In the genomic region with DNA sequence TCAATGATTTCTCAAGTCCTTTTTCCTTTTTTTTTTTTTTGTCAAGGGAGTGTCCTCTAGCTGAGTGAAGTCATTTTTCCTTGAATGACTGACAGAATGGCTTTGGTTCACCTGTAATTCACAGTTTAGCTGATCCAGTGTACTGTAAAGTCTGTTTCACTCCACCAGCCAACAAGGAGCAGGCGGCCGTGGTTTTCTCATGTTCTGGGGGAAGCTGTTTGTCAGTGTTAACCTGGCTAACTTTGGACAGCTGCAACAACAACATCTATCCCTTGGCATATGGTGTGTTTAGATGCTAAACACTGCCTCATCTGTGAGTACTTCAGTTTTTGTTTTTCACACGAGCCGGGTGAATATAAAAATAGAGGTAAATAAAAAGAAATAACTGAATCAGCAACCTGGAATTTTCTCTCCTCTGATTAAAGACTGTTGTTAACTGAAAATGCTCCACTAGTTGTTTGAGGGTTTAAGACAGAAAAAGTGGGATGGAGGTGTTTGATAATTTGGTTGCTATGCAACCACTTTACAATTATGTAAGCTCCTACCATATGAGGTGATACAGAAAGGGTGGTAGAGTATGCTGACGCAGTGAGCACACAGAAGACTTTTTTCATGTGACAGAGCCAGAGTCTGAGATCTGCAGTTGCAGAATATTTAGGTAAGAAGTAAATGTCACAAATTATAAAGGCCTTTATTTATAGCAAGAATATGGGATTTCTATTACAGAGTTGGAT, we compare ENCODE assay signal across 2 cellular contexts.
TF ChIP-seq lines count a peak whose summit lies in the region.

No MANE protein-coding gene starts in this region.

TF ChIP-seq in K562, 482 proteins besides CTCF, POLR2A, EP300 and RAD21:
- TF ChIP-seq ZSCAN29 (IDR thresholded peaks at IDR 0.05) (no peak), RFX1 (IDR thresholded peaks at IDR 0.05) (peak; percentile 38; the same call in 1 of the 2 replicates)
- TF ChIP-seq, protein P1, sequence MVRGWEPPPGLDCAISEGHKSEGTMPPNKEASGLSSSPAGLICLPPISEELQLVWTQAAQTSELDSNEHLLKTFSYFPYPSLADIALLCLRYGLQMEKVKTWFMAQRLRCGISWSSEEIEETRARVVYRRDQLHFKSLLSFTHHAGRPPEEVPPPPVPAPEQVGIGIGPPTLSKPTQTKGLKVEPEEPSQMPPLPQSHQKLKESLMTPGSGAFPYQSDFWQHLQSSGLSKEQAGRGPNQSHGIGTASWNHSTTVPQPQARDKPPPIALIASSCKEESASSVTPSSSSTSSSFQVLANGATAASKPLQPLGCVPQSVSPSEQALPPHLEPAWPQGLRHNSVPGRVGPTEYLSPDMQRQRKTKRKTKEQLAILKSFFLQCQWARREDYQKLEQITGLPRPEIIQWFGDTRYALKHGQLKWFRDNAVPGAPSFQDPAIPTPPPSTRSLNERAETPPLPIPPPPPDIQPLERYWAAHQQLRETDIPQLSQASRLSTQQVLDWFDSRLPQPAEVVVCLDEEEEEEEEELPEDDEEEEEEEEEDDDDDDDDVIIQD (CRISPR knock-in tag; IDR thresholded peaks at IDR 0.05): no peak

TF ChIP-seq in WTC11, 78 proteins besides CTCF, POLR2A, EP300 and RAD21:
- TF ChIP-seq, protein P2, sequence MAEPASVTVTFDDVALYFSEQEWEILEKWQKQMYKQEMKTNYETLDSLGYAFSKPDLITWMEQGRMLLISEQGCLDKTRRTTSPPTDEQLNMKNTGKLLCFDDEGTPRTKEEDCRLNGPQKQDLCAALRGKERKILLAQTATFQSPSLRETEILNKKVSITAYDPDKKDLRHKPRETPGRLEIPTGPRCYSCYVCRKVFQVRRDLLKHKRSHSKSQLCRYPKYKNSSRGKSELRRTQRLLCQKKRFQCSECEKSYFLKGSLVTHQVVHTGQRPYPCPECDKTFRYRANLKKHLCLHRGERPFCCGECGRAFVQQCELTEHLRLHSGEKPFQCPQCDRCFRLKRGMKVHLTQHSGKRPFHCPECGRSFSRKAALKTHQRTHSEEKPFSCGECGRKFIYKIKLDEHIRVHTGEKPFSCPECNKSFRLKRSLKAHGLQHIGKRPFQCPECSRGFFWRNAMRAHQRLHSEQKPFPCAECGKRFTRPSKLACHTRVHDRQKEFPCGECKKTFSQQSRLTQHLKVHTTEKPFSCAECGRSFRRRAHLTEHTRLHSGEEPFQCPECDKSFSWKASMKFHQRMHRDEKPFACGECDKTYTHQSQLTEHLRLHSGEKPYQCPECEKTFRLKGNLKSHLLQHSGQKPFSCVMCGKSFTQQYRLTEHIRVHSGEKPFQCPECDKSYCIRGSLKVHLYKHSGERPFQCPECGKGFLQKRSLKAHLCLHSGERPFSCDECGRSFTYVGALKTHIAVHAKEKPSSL (CRISPR knock-in tag; conservative IDR thresholded peaks at IDR 0.05): no peak
- TF ChIP-seq SMAD3 (CRISPR knock-in tag; IDR thresholded peaks at IDR 0.05; ENCODE audit: borderline replicate concordance) (no peak), JUN (CRISPR knock-in tag; IDR thresholded peaks at IDR 0.05) (no peak), ZNF121 (CRISPR knock-in tag; IDR thresholded peaks at IDR 0.05) (no peak), TP53 (CRISPR knock-in tag; IDR thresholded peaks at IDR 0.05) (no peak), CREM (CRISPR knock-in tag; IDR thresholded peaks at IDR 0.05) (no peak), CBFB (CRISPR knock-in tag; IDR thresholded peaks at IDR 0.05; ENCODE audit: low read depth) (no peak), SMAD4 (CRISPR knock-in tag; IDR thresholded peaks at IDR 0.05) (no peak), GABPB1 (CRISPR knock-in tag; IDR thresholded peaks at IDR 0.05) (no peak), FOXK1 (CRISPR knock-in tag; IDR thresholded peaks at IDR 0.05) (no peak), NR2C2 (CRISPR knock-in tag; IDR thresholded peaks at IDR 0.05) (no peak)
- TF ChIP-seq, protein P3, sequence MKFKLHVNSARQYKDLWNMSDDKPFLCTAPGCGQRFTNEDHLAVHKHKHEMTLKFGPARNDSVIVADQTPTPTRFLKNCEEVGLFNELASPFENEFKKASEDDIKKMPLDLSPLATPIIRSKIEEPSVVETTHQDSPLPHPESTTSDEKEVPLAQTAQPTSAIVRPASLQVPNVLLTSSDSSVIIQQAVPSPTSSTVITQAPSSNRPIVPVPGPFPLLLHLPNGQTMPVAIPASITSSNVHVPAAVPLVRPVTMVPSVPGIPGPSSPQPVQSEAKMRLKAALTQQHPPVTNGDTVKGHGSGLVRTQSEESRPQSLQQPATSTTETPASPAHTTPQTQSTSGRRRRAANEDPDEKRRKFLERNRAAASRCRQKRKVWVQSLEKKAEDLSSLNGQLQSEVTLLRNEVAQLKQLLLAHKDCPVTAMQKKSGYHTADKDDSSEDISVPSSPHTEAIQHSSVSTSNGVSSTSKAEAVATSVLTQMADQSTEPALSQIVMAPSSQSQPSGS (CRISPR knock-in tag; IDR thresholded peaks at IDR 0.05; ENCODE audit: borderline replicate concordance, low read depth): no peak
- TF ChIP-seq, protein P4, sequence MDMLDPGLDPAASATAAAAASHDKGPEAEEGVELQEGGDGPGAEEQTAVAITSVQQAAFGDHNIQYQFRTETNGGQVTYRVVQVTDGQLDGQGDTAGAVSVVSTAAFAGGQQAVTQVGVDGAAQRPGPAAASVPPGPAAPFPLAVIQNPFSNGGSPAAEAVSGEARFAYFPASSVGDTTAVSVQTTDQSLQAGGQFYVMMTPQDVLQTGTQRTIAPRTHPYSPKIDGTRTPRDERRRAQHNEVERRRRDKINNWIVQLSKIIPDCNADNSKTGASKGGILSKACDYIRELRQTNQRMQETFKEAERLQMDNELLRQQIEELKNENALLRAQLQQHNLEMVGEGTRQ (CRISPR knock-in tag; IDR thresholded peaks at IDR 0.05): no peak
- TF ChIP-seq, protein P5, sequence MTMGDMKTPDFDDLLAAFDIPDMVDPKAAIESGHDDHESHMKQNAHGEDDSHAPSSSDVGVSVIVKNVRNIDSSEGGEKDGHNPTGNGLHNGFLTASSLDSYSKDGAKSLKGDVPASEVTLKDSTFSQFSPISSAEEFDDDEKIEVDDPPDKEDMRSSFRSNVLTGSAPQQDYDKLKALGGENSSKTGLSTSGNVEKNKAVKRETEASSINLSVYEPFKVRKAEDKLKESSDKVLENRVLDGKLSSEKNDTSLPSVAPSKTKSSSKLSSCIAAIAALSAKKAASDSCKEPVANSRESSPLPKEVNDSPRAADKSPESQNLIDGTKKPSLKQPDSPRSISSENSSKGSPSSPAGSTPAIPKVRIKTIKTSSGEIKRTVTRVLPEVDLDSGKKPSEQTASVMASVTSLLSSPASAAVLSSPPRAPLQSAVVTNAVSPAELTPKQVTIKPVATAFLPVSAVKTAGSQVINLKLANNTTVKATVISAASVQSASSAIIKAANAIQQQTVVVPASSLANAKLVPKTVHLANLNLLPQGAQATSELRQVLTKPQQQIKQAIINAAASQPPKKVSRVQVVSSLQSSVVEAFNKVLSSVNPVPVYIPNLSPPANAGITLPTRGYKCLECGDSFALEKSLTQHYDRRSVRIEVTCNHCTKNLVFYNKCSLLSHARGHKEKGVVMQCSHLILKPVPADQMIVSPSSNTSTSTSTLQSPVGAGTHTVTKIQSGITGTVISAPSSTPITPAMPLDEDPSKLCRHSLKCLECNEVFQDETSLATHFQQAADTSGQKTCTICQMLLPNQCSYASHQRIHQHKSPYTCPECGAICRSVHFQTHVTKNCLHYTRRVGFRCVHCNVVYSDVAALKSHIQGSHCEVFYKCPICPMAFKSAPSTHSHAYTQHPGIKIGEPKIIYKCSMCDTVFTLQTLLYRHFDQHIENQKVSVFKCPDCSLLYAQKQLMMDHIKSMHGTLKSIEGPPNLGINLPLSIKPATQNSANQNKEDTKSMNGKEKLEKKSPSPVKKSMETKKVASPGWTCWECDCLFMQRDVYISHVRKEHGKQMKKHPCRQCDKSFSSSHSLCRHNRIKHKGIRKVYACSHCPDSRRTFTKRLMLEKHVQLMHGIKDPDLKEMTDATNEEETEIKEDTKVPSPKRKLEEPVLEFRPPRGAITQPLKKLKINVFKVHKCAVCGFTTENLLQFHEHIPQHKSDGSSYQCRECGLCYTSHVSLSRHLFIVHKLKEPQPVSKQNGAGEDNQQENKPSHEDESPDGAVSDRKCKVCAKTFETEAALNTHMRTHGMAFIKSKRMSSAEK (CRISPR knock-in tag; IDR thresholded peaks at IDR 0.05; ENCODE audit: borderline replicate concordance): no peak
- TF ChIP-seq, protein P6, sequence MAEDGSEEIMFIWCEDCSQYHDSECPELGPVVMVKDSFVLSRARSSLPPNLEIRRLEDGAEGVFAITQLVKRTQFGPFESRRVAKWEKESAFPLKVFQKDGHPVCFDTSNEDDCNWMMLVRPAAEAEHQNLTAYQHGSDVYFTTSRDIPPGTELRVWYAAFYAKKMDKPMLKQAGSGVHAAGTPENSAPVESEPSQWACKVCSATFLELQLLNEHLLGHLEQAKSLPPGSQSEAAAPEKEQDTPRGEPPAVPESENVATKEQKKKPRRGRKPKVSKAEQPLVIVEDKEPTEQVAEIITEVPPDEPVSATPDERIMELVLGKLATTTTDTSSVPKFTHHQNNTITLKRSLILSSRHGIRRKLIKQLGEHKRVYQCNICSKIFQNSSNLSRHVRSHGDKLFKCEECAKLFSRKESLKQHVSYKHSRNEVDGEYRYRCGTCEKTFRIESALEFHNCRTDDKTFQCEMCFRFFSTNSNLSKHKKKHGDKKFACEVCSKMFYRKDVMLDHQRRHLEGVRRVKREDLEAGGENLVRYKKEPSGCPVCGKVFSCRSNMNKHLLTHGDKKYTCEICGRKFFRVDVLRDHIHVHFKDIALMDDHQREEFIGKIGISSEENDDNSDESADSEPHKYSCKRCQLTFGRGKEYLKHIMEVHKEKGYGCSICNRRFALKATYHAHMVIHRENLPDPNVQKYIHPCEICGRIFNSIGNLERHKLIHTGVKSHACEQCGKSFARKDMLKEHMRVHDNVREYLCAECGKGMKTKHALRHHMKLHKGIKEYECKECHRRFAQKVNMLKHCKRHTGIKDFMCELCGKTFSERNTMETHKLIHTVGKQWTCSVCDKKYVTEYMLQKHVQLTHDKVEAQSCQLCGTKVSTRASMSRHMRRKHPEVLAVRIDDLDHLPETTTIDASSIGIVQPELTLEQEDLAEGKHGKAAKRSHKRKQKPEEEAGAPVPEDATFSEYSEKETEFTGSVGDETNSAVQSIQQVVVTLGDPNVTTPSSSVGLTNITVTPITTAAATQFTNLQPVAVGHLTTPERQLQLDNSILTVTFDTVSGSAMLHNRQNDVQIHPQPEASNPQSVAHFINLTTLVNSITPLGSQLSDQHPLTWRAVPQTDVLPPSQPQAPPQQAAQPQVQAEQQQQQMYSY (CRISPR knock-in tag; IDR thresholded peaks at IDR 0.05): no peak
- TF ChIP-seq, protein P7, sequence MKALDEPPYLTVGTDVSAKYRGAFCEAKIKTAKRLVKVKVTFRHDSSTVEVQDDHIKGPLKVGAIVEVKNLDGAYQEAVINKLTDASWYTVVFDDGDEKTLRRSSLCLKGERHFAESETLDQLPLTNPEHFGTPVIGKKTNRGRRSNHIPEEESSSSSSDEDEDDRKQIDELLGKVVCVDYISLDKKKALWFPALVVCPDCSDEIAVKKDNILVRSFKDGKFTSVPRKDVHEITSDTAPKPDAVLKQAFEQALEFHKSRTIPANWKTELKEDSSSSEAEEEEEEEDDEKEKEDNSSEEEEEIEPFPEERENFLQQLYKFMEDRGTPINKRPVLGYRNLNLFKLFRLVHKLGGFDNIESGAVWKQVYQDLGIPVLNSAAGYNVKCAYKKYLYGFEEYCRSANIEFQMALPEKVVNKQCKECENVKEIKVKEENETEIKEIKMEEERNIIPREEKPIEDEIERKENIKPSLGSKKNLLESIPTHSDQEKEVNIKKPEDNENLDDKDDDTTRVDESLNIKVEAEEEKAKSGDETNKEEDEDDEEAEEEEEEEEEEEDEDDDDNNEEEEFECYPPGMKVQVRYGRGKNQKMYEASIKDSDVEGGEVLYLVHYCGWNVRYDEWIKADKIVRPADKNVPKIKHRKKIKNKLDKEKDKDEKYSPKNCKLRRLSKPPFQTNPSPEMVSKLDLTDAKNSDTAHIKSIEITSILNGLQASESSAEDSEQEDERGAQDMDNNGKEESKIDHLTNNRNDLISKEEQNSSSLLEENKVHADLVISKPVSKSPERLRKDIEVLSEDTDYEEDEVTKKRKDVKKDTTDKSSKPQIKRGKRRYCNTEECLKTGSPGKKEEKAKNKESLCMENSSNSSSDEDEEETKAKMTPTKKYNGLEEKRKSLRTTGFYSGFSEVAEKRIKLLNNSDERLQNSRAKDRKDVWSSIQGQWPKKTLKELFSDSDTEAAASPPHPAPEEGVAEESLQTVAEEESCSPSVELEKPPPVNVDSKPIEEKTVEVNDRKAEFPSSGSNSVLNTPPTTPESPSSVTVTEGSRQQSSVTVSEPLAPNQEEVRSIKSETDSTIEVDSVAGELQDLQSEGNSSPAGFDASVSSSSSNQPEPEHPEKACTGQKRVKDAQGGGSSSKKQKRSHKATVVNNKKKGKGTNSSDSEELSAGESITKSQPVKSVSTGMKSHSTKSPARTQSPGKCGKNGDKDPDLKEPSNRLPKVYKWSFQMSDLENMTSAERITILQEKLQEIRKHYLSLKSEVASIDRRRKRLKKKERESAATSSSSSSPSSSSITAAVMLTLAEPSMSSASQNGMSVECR (CRISPR knock-in tag; IDR thresholded peaks at IDR 0.05; ENCODE audit: borderline replicate concordance): no peak
- TF ChIP-seq, protein P8, sequence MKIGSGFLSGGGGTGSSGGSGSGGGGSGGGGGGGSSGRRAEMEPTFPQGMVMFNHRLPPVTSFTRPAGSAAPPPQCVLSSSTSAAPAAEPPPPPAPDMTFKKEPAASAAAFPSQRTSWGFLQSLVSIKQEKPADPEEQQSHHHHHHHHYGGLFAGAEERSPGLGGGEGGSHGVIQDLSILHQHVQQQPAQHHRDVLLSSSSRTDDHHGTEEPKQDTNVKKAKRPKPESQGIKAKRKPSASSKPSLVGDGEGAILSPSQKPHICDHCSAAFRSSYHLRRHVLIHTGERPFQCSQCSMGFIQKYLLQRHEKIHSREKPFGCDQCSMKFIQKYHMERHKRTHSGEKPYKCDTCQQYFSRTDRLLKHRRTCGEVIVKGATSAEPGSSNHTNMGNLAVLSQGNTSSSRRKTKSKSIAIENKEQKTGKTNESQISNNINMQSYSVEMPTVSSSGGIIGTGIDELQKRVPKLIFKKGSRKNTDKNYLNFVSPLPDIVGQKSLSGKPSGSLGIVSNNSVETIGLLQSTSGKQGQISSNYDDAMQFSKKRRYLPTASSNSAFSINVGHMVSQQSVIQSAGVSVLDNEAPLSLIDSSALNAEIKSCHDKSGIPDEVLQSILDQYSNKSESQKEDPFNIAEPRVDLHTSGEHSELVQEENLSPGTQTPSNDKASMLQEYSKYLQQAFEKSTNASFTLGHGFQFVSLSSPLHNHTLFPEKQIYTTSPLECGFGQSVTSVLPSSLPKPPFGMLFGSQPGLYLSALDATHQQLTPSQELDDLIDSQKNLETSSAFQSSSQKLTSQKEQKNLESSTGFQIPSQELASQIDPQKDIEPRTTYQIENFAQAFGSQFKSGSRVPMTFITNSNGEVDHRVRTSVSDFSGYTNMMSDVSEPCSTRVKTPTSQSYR (CRISPR knock-in tag; IDR thresholded peaks at IDR 0.05): no peak
